13 cellular contexts compared by ENCODE assay signal in genomic region chr9:123686131-123686848, GRCh38.
DNase-seq lines count a peak whose midpoint lies in the region; ATAC-seq, FAIRE-seq and TF ChIP-seq lines count a peak whose summit lies in the region.
"Had no signal": no experiment of that assay in that cellular context is flagged by ENCODE, and none has a peak within 500 bp of the region (broad histone marks: within the 10 kb centered on the region; RNA-seq: fewer than 3 reads in every experiment).

No MANE protein-coding gene starts in this region.

- intact Hi-C loops in pancreas (cut with DNase I), result no loop called here

- no peak for TF ChIP-seq CTCF in LNCaP clone FGC (IDR thresholded peaks at IDR 0.05; ENCODE audit: control insufficient read depth, extremely low read depth, insufficient read depth)
- TF ChIP-seq CTCF in brain (conservative IDR thresholded peaks at IDR 0.05), result no peak
- no peak for TF ChIP-seq CTCF in pancreas (IDR thresholded peaks at IDR 0.05)

- H4K20me1 ChIP-seq in BLaER1 treated with 17β-estradiol and CSF1 and Interleukin-3, amounts not matched to agents 10 nM and 100 nM, result peaks cover 0 to 83% (median 0%) of the 10 kb centered on the region in 11 experiments; a peak in 6 of 22 replicates
- H4K20me1 ChIP-seq in Karpas-422 (ENCODE audit: insufficient read depth, low read depth, low read length), result peaks cover 40% of the 10 kb centered on the region

- no peak overlapping the region; a peak in 1 of 22 replicates for H3K27ac ChIP-seq in BLaER1 treated with 17β-estradiol and CSF1 and Interleukin-3, amounts not matched to agents 10 nM and 100 nM
- H3K27ac ChIP-seq in Karpas-422 (ENCODE audit: low read length), result no peak overlapping the region
- no peak overlapping the region for H3K27ac ChIP-seq in pancreas
- H3K27ac ChIP-seq: lower lobe of right lung had no signal

- H3K36me3 Mint-ChIP-seq in brain, result peaks cover 15% of the 10 kb centered on the region
- no peaks in the 10 kb centered on the region for H3K36me3 Mint-ChIP-seq in stimulated activated effector memory CD8-positive, alpha-beta T cell treated with anti-CD3 and anti-CD28 coated beads, Interleukin-12 subunit alpha, Interleukin-12 subunit beta, amount 100 ng/mL, for 72 hours

- no peaks in the 10 kb centered on the region for H3K27me3 Mint-ChIP-seq in brain
- H3K27me3 Mint-ChIP-seq: activated naive CD8-positive, alpha-beta T cell treated with anti-CD3 and anti-CD28 coated beads, Interleukin-2, amount 10 ng/mL, durations not matched to agents 7 days and 5 days had no signal

- peaks cover 0 to 17% (median 13%) of the 10 kb centered on the region in 11 experiments; a peak in 13 of 22 replicates for H3K9me3 ChIP-seq in BLaER1 treated with 17β-estradiol and CSF1 and Interleukin-3, amounts not matched to agents 10 nM and 100 nM (replicated peaks in 1 of 11)
- H3K9me3 ChIP-seq in Karpas-422 (ENCODE audit: low read length), result no peaks in the 10 kb centered on the region
- H3K9me3 ChIP-seq in pancreas, result no peaks in the 10 kb centered on the region
- H3K9me3 ChIP-seq: lower lobe of right lung had no signal

- WGBS in pancreas, 2 donors, result 75 to 81% methylated on average over 5 of the region's 5 CpGs

- H3K4me2 ChIP-seq in BLaER1 treated with 17β-estradiol and CSF1 and Interleukin-3, amounts not matched to agents 10 nM and 100 nM, result peak overlapping the region in 6 of 11 experiments; percentile 25 to 56 (median 46); a peak in 9 of 22 replicates
- no peak overlapping the region for H3K4me2 ChIP-seq in Karpas-422 (ENCODE audit: low read depth, low read length, poor library complexity, severe bottlenecking)

- no peak for FAIRE-seq in pancreas (lab: Jason Lieb, UNC)
- FAIRE-seq: GM18507 had no signal

- H3K9me3 Mint-ChIP-seq in brain, result peaks cover 5 to 15% (median 11%) of the 10 kb centered on the region in 5 experiments
- H3K9me3 Mint-ChIP-seq in stimulated activated effector memory CD8-positive, alpha-beta T cell treated with anti-CD3 and anti-CD28 coated beads, Interleukin-12 subunit alpha, Interleukin-12 subunit beta, amount 100 ng/mL, for 72 hours, result no peaks in the 10 kb centered on the region
- H3K9me3 Mint-ChIP-seq: activated naive CD8-positive, alpha-beta T cell treated with anti-CD3 and anti-CD28 coated beads, Interleukin-2, amount 10 ng/mL, durations not matched to agents 7 days and 5 days had no signal

- H3K9ac ChIP-seq in BLaER1 treated with 17β-estradiol and CSF1 and Interleukin-3, amounts not matched to agents 10 nM and 100 nM, result no peak overlapping the region
- no peak overlapping the region for H3K9ac ChIP-seq in Karpas-422 (ENCODE audit: low read length)

- H3K4me3 ChIP-seq in BLaER1 treated with 17β-estradiol and CSF1 and Interleukin-3, amounts not matched to agents 10 nM and 100 nM, result no peak overlapping the region
- no peak overlapping the region for H3K4me3 ChIP-seq in LNCaP clone FGC (ENCODE audit: low read depth, low read length)
- no peak overlapping the region for H3K4me3 ChIP-seq in Karpas-422 (ENCODE audit: low read length)
- H3K4me3 ChIP-seq in pancreas, result no peak overlapping the region
- H3K4me3 ChIP-seq: lower lobe of right lung had no signal

- peaks cover 48% of the 10 kb centered on the region for H3K4me1 Mint-ChIP-seq in brain
- H3K4me1 Mint-ChIP-seq in stimulated activated effector memory CD8-positive, alpha-beta T cell treated with anti-CD3 and anti-CD28 coated beads, Interleukin-12 subunit alpha, Interleukin-12 subunit beta, amount 100 ng/mL, for 72 hours, result peaks cover 21% of the 10 kb centered on the region

- peak overlapping the region in 4 of 5 experiments; percentile 74 to 83 (median 78) for H3K27ac Mint-ChIP-seq in brain
- no peak overlapping the region for H3K27ac Mint-ChIP-seq in stimulated activated effector memory CD8-positive, alpha-beta T cell treated with anti-CD3 and anti-CD28 coated beads, Interleukin-12 subunit alpha, Interleukin-12 subunit beta, amount 100 ng/mL, for 72 hours
- H3K27ac Mint-ChIP-seq: activated naive CD8-positive, alpha-beta T cell treated with anti-CD3 and anti-CD28 coated beads, Interleukin-2, amount 10 ng/mL, durations not matched to agents 7 days and 5 days had no signal

- no peaks in the 10 kb centered on the region for H3K27me3 ChIP-seq in BLaER1 treated with 17β-estradiol and CSF1 and Interleukin-3, amounts not matched to agents 10 nM and 100 nM
- no peaks in the 10 kb centered on the region for H3K27me3 ChIP-seq in Karpas-422 (ENCODE audit: low read length)
- peaks cover 0 to 39% (median 4%) of the 10 kb centered on the region in 4 donors for H3K27me3 ChIP-seq in pancreas

- H3K9me2 ChIP-seq in Karpas-422 (replicated peaks; ENCODE audit: insufficient read depth, low read length), result no peaks in the 10 kb centered on the region

- H3K36me3 ChIP-seq in BLaER1 treated with 17β-estradiol and CSF1 and Interleukin-3, amounts not matched to agents 10 nM and 100 nM, result peaks cover 2 to 81% (median 28%) of the 10 kb centered on the region in 11 experiments; a peak in 16 of 22 replicates
- no peaks in the 10 kb centered on the region for H3K36me3 ChIP-seq in Karpas-422 (ENCODE audit: insufficient read depth, low read length)
- no peaks in the 10 kb centered on the region for H3K36me3 ChIP-seq in pancreas
- H3K36me3 ChIP-seq: lower lobe of right lung had no signal

- no peaks in the 10 kb centered on the region for H3K79me2 ChIP-seq in Karpas-422 (ENCODE audit: low read length)

- ATAC-seq in HG02840 (IDR thresholded peaks at IDR 0.05; ENCODE audit: low FRiP score, unreplicated experiment) (no peak), pancreas (no peak)
- ATAC-seq in stimulated activated effector memory CD8-positive, alpha-beta T cell treated with anti-CD3 and anti-CD28 coated beads, Interleukin-12 subunit alpha, Interleukin-12 subunit beta, amount 100 ng/mL, for 72 hours, result no peak

- peak overlapping the region in 2 of 5 experiments; percentile 39 to 49 for H3K4me3 Mint-ChIP-seq in brain
- no peak overlapping the region for H3K4me3 Mint-ChIP-seq in stimulated activated effector memory CD8-positive, alpha-beta T cell treated with anti-CD3 and anti-CD28 coated beads, Interleukin-12 subunit alpha, Interleukin-12 subunit beta, amount 100 ng/mL, for 72 hours
- H3K4me3 Mint-ChIP-seq: activated naive CD8-positive, alpha-beta T cell treated with anti-CD3 and anti-CD28 coated beads, Interleukin-2, amount 10 ng/mL, durations not matched to agents 7 days and 5 days had no signal

- DNase-seq in LNCaP clone FGC (ENCODE audit: low read depth) (peak; percentile 73), kidney tubule cell (ENCODE audit: low spot score) (peak; percentile 51), Karpas-422 (no peak), pancreas (no peak)
- no peak for DNase-seq in stimulated activated effector memory CD8-positive, alpha-beta T cell treated with anti-CD3 and anti-CD28 coated beads, Interleukin-12 subunit alpha, Interleukin-12 subunit beta, amount 100 ng/mL, for 72 hours (ENCODE audit: low spot score in 2 of 2)
- DNase-seq: activated naive CD8-positive, alpha-beta T cell treated with anti-CD3 and anti-CD28 coated beads, Interleukin-2, amount 10 ng/mL, durations not matched to agents 7 days and 5 days; erythroblast; lower lobe of right lung; NCI-H526 treated with DMSO at 0.1 percent for 48 hours had no signal

- no peak overlapping the region for H2AFZ ChIP-seq in Karpas-422 (ENCODE audit: low read length)

- peaks cover 19 to 44% (median 35%) of the 10 kb centered on the region in 10 experiments for H3K4me1 ChIP-seq in BLaER1 treated with 17β-estradiol and CSF1 and Interleukin-3, amounts not matched to agents 10 nM and 100 nM
- H3K4me1 ChIP-seq in Karpas-422 (ENCODE audit: low read length) (peaks cover 44% of the 10 kb centered on the region), pancreas (no peaks in the 10 kb centered on the region)

Comparison
In these comparisons a context has a peak if more than half of its experiments do, and no peak if none do; other contexts are left out.
1. DNase-seq: peak in LNCaP clone FGC (single experiment) and kidney tubule cell (single experiment); none in Karpas-422 (single experiment), pancreas (0 of 6) and stimulated activated effector memory CD8-positive, alpha-beta T cell treated with anti-CD3 and anti-CD28 coated beads, Interleukin-12 subunit alpha, Interleukin-12 subunit beta, amount 100 ng/mL, for 72 hours (0 of 2).